ENCODE assay signal across 18 cellular contexts in genomic region chr2:65373365-65373918, GRCh38. TPM values are rescaled to one million over a fixed set of nuclear protein-coding genes. Genes with fewer than 3 reads are reported as not detected.
DNase-seq lines count a peak whose midpoint lies in the region; ATAC-seq and TF ChIP-seq lines count a peak whose summit lies in the region.
"Had no signal": no experiment of that assay in that cellular context is flagged by ENCODE, and none has a peak within 500 bp of the region (broad histone marks: within the 10 kb centered on the region; RNA-seq: fewer than 3 reads in every experiment).

No MANE protein-coding gene starts in this region.

- no peak overlapping the region for H3K4me3 Mint-ChIP-seq in activated CD4-positive, alpha-beta T cell treated with anti-CD3 and anti-CD28 coated beads, Interleukin-2, amount 10 ng/mL, durations not matched to agents 24 days and 14 days
- H3K4me3 Mint-ChIP-seq: CD14-positive monocyte had no signal

- 67% methylated on average over 1 of the region's 1 CpG for WGBS in heart right ventricle, 2 donors

- H4K20me1 ChIP-seq in PC-9 (ENCODE audit: insufficient read depth), result no peaks in the 10 kb centered on the region; the same call in 1 of the 2 replicates

- H3K27ac ChIP-seq in left ventricle myocardium inferior (replicated peaks), result peak overlapping the region; percentile 71
- H3K27ac ChIP-seq in heart right ventricle, result no peak overlapping the region
- H3K27ac ChIP-seq in PC-9, result no peak overlapping the region

- H3K9me2 ChIP-seq in PC-9 (ENCODE audit: insufficient read depth), result no peaks in the 10 kb centered on the region

- H3K79me2 ChIP-seq in PC-9 (ENCODE audit: low read depth), result peaks cover 94% of the 10 kb centered on the region

- H3K4me3 ChIP-seq in left ventricle myocardium inferior, result no peak overlapping the region
- no peak overlapping the region for H3K4me3 ChIP-seq in heart right ventricle
- no peak overlapping the region for H3K4me3 ChIP-seq in PC-9
- H3K4me3 ChIP-seq: HAP-1 had no signal

- no peaks in the 10 kb centered on the region for H3K36me3 Mint-ChIP-seq in activated CD4-positive, alpha-beta T cell treated with anti-CD3 and anti-CD28 coated beads, Interleukin-2, amount 10 ng/mL, durations not matched to agents 24 days and 14 days (ENCODE audit: low read depth)

- H3K36me3 ChIP-seq in left ventricle myocardium inferior, result no peaks in the 10 kb centered on the region
- H3K36me3 ChIP-seq in heart right ventricle, result peaks cover 0 to 7% (median 0%) of the 10 kb centered on the region in 9 donors
- no peaks in the 10 kb centered on the region for H3K36me3 ChIP-seq in PC-9 (ENCODE audit: low read depth)
- H3K36me3 ChIP-seq: HAP-1 had no signal

- H3K27me3 ChIP-seq in left ventricle myocardium inferior (ENCODE audit: low read depth) (no peaks in the 10 kb centered on the region), heart right ventricle (no peaks in the 10 kb centered on the region), PC-9 (ENCODE audit: insufficient read depth, low read depth) (no peaks in the 10 kb centered on the region)

- no TSS peak for BruUV-seq in PC-9 (replicated peaks; lab: Mats Ljungman, UMichigan)

- intact Hi-C loops in left ventricle myocardium inferior (cut with micrococcal nuclease) (no loop called here), heart right ventricle (cut with DNase I) (loop anchor here in 1 of 10 donors (5.0 kb wide), 1 partner anchor 59 kb away; the partner anchor contains the start of gene SPRED2), PC-9 (cut with micrococcal nuclease; ENCODE audit: unreplicated experiment) (no loop called here), left colon (cut with DNase I, micrococcal nuclease) (no loop called here)
- intact Hi-C loops in activated CD4-positive, alpha-beta T cell treated with anti-CD3 and anti-CD28 coated beads, Interleukin-2, amount 10 ng/mL, durations not matched to agents 24 days and 14 days (cut with micrococcal nuclease), result no loop called here

- CTCF ChIA-PET in PC-9 (lab: Charles Lee), result no interaction called here

- no peak for TF ChIP-seq CTCF in left ventricle myocardium inferior (IDR thresholded peaks at IDR 0.05; ENCODE audit: borderline replicate concordance)
- no peak for TF ChIP-seq CTCF in heart right ventricle (IDR thresholded peaks at IDR 0.05)
- no peak for TF ChIP-seq CTCF in PC-9 (conservative IDR thresholded peaks at IDR 0.05)

- H3K9me3 Mint-ChIP-seq in activated CD4-positive, alpha-beta T cell treated with anti-CD3 and anti-CD28 coated beads, Interleukin-2, amount 10 ng/mL, durations not matched to agents 24 days and 14 days, result no peaks in the 10 kb centered on the region
- H3K9me3 Mint-ChIP-seq: CD14-positive monocyte had no signal

- POLR2A ChIA-PET in PC-9 (lab: Charles Lee; ENCODE audit: unreplicated experiment), result interaction anchor here (0.6 kb wide), 1 partner anchor 1434 kb away, joined by 6 read pairs; no protein-coding TSS in a partner anchor

- H3K4me1 ChIP-seq in left ventricle myocardium inferior (peaks cover 73% of the 10 kb centered on the region), heart right ventricle (peaks cover 2 to 76% (median 55%) of the 10 kb centered on the region in 9 donors), PC-9 (replicated peaks; ENCODE audit: insufficient read depth) (peaks cover 66% of the 10 kb centered on the region)

- H2AFZ ChIP-seq in PC-9, result no peak overlapping the region

- H3K27ac Mint-ChIP-seq in activated CD4-positive, alpha-beta T cell treated with anti-CD3 and anti-CD28 coated beads, Interleukin-2, amount 10 ng/mL, durations not matched to agents 24 days and 14 days, result no peak overlapping the region
- H3K27ac Mint-ChIP-seq: CD14-positive monocyte had no signal

- H3K9me3 ChIP-seq in left ventricle myocardium inferior (replicated peaks), result no peaks in the 10 kb centered on the region
- H3K9me3 ChIP-seq in heart right ventricle, result no peaks in the 10 kb centered on the region
- no peaks in the 10 kb centered on the region for H3K9me3 ChIP-seq in PC-9 (ENCODE audit: insufficient read depth, low read depth)
- H3K9me3 ChIP-seq: HAP-1 had no signal

- peaks cover 18% of the 10 kb centered on the region for H3K4me1 Mint-ChIP-seq in activated CD4-positive, alpha-beta T cell treated with anti-CD3 and anti-CD28 coated beads, Interleukin-2, amount 10 ng/mL, durations not matched to agents 24 days and 14 days

- DNase-seq in left ventricle myocardium inferior, result no peak
- DNase-seq in heart right ventricle, result no peak
- DNase-seq in PC-9, result peak in 1 of 2 experiments; percentile 63
- no peak for DNase-seq in left colon
- no peak for DNase-seq in activated T-cell treated with anti-CD3 and anti-CD28 coated beads, Interleukin-2, amount 50 U/mL, for 48 hours
- no peak for DNase-seq in activated CD4-positive, alpha-beta T cell treated with anti-CD3 and anti-CD28 coated beads, Interleukin-2, amount 50 U/mL, for 4 hours
- no peak for DNase-seq in activated CD4-positive, alpha-beta T cell treated with anti-CD3 and anti-CD28 coated beads, Interleukin-2, amount 10 ng/mL, durations not matched to agents 24 days and 14 days
- DNase-seq: 8988T, Calu3, DND-41, GF-D8, NCI-H1105, NCI-H187 treated with DMSO at 0.1 percent for 48 hours, NCI-H446, SHP77 treated with DMSO at 0.1 percent for 48 hours had no signal

- peaks cover 49% of the 10 kb centered on the region for H3F3A ChIP-seq in PC-9 (ENCODE audit: insufficient read depth, low read depth)

- peak overlapping the region; percentile 46 for H3K4me2 ChIP-seq in PC-9

- H3K27me3 Mint-ChIP-seq in activated CD4-positive, alpha-beta T cell treated with anti-CD3 and anti-CD28 coated beads, Interleukin-2, amount 10 ng/mL, durations not matched to agents 24 days and 14 days, result no peaks in the 10 kb centered on the region

- no peak for ATAC-seq in heart right ventricle
- peak; percentile 19 for ATAC-seq in left colon
- ATAC-seq in GM19351 (IDR thresholded peaks at IDR 0.05; ENCODE audit: unreplicated experiment), result no peak

RNA-seq across cellular contexts. Expression of gene SPRED2, which starts 59.0 kb away (rescaled TPM):
- total RNA-seq in left ventricle myocardium inferior, result 18.9 TPM
- total RNA-seq in heart right ventricle, result 10 to 100 TPM; 13.5 to 20.7 (median 17.2) TPM
- polyA plus RNA-seq in heart right ventricle, result 10 to 100 TPM; 10.2 to 10.4 TPM
- total RNA-seq in PC-9 (2021), result 33.5 and 33.6 TPM in 2 replicates
- total RNA-seq in left colon, result 10 to 100 TPM; 41.5 to 57.0 TPM
- 7.7 and 9.2 TPM in 2 replicates for total RNA-seq in activated CD4-positive, alpha-beta T cell treated with anti-CD3 and anti-CD28 coated beads, Interleukin-2, amount 10 ng/mL, durations not matched to agents 24 days and 14 days
